In genomic region chr10:6402960-6403359, GRCh38 we compare ENCODE assay signal across 28 cellular contexts.
"Had no signal": no experiment of that assay in that cellular context is flagged by ENCODE, and none has a peak within 500 bp of the region (broad histone marks: within the 10 kb centered on the region; RNA-seq: fewer than 3 reads in every experiment).

No MANE protein-coding gene starts in this region.

- H3K36me3 ChIP-seq: esophagus squamous epithelium, heart right ventricle, lower lobe of right lung, pancreas, right atrium auricular region, stomach, thyroid gland had no signal

- H3K27ac ChIP-seq: coronary artery, esophagus squamous epithelium, heart right ventricle, lower lobe of right lung, pancreas, right atrium auricular region, stomach, thyroid gland had no signal

- H3K27me3 ChIP-seq: pancreas, right atrium auricular region, stomach, thyroid gland had no signal

- H3K27ac Mint-ChIP-seq: effector memory CD8-positive, alpha-beta T cell; nephron progenitor cell; progenitor cell of endocrine pancreas; type B pancreatic cell had no signal

- H3K36me3 Mint-ChIP-seq: naive thymus-derived CD8-positive, alpha-beta T cell; type B pancreatic cell had no signal

- H3K9me3 ChIP-seq: esophagus squamous epithelium, heart right ventricle, lower lobe of right lung, pancreas, right atrium auricular region, stomach, thyroid gland had no signal

- FAIRE-seq: endometrium, islet of Langerhans, pancreas had no signal

- H3K27me3 Mint-ChIP-seq: effector memory CD8-positive, alpha-beta T cell had no signal

- ATAC-seq: effector memory CD8-positive, alpha-beta T cell; heart right ventricle; left colon; left ventricle myocardium superior; lower lobe of right lung; naive thymus-derived CD8-positive, alpha-beta T cell; pancreas; sciatic nerve; stimulated activated effector memory CD8-positive, alpha-beta T cell treated with anti-CD3 and anti-CD28 coated beads, Interleukin-12 subunit alpha, Interleukin-12 subunit beta, amount 100 ng/mL, for 72 hours had no signal

- DNase-seq: dermis blood vessel endothelial cell; effector memory CD8-positive, alpha-beta T cell; erythroblast; esophagus squamous epithelium; foreskin melanocyte; glutamatergic neuron; heart right ventricle; hippocampal formation; left colon; left ventricle myocardium superior; lower lobe of right lung; naive thymus-derived CD8-positive, alpha-beta T cell; nephron progenitor cell; occipital lobe; pancreas; stimulated activated CD4-positive, alpha-beta T cell treated with anti-CD3 and anti-CD28 coated beads, Interleukin-2, amount 100 ng/mL, for 24 hours; stimulated activated CD4-positive, alpha-beta T cell treated with anti-CD3 and anti-CD28 coated beads, Interleukin-4, amount 100 ng/mL, for 24 hours; stimulated activated naive CD4-positive, alpha-beta T cell treated with Interleukin-2 at 50 U/mL for 16 hours; stomach; thyroid gland had no signal

- H3K4me3 ChIP-seq: coronary artery, esophagus squamous epithelium, heart right ventricle, lower lobe of right lung, pancreas, right atrium auricular region, stomach, thyroid gland had no signal

- H3K4me3 Mint-ChIP-seq: effector memory CD8-positive, alpha-beta T cell; naive thymus-derived CD8-positive, alpha-beta T cell; nephron progenitor cell; stimulated activated effector memory CD8-positive, alpha-beta T cell treated with anti-CD3 and anti-CD28 coated beads, Interleukin-12 subunit alpha, Interleukin-12 subunit beta, amount 100 ng/mL, for 72 hours; type B pancreatic cell had no signal
